In genomic region chr1:172778461-172779455, GRCh38 we compare ENCODE assay signal across 8 cellular contexts.
DNase-seq lines count a peak whose midpoint lies in the region; ATAC-seq and TF ChIP-seq lines count a peak whose summit lies in the region.

No MANE protein-coding gene starts in this region.

- no peak overlapping the region for H3K56ac ChIP-seq in mesendoderm (ENCODE audit: low read length)

- H3K36me3 ChIP-seq in mesendoderm (ENCODE audit: control insufficient read depth, insufficient read depth, low read length), result no peaks in the 10 kb centered on the region

- H2BK5ac ChIP-seq in mesendoderm (ENCODE audit: low read length), result no peak overlapping the region

- H3K9ac ChIP-seq in mesendoderm (ENCODE audit: low read length), result no peak overlapping the region

- H3K4me3 Mint-ChIP-seq in HFFc6, result peak overlapping the region; percentile 33; the same call in 1 of the 2 replicates

- no peak overlapping the region for H3K27ac ChIP-seq in mesendoderm (ENCODE audit: low read depth, low read length)

- no peak overlapping the region for H3K4me2 ChIP-seq in mesendoderm (ENCODE audit: low read length)

- H3K23ac ChIP-seq in mesendoderm (ENCODE audit: low read length), result no peak overlapping the region

- no peak overlapping the region for H4K5ac ChIP-seq in mesendoderm (ENCODE audit: low read length)

- H3K27me3 Mint-ChIP-seq in HFFc6 (ENCODE audit: insufficient read depth), result 0 out of 2 replicates have a peak, but pooled peaks cover 2% of the 10 kb centered on the region

- H3K4ac ChIP-seq in mesendoderm (ENCODE audit: low read depth, low read length), result no peak overlapping the region

- DNase-seq in HFFc6 (no peak), RPMI7951 (ENCODE audit: low read depth) (peak; percentile 20), mesendoderm (peak; percentile 37), HuH-7 (ENCODE audit: low spot score) (no peak), NCI-H69 (lab: John Stamatoyannopoulos, UW) (no peak), NCI-H1436 (lab: John Stamatoyannopoulos, UW) (no peak)

- H3K27ac Mint-ChIP-seq in HFFc6, result no peak overlapping the region

- H3K27me3 ChIP-seq in mesendoderm (ENCODE audit: insufficient read depth, low read length, poor library complexity), result no peaks in the 10 kb centered on the region

- peak; percentile 39 for TF ChIP-seq CTCF in HFFc6 (IDR thresholded peaks at IDR 0.05)

- no peak overlapping the region for H3K4me3 ChIP-seq in mesendoderm (ENCODE audit: low read length)

- no peaks in the 10 kb centered on the region for H3K79me2 ChIP-seq in mesendoderm (ENCODE audit: control insufficient read depth, insufficient read depth, low read length)

- no CpG with 5 or more reads among the region's 7 CpGs for WGBS in mesendoderm (ENCODE audit: extremely low coverage, insufficient coverage, low lambda C conversion rate)

- H3K79me1 ChIP-seq in mesendoderm (ENCODE audit: low read length), result no peaks in the 10 kb centered on the region

- peaks cover 7% of the 10 kb centered on the region for H3K36me3 Mint-ChIP-seq in HFFc6 (ENCODE audit: low read depth)

- no peak overlapping the region for H2BK15ac ChIP-seq in mesendoderm (replicated peaks; ENCODE audit: low read depth)

- TF ChIP-seq POLR2A in GM18505 (IDR thresholded peaks at IDR 0.05; ENCODE audit: borderline replicate concordance, extremely low read depth, insufficient read depth, insufficient read length), result no peak

- peaks cover 12% of the 10 kb centered on the region for H3K9me3 Mint-ChIP-seq in HFFc6

- ATAC-seq in GM18505 (IDR thresholded peaks at IDR 0.05; ENCODE audit: unreplicated experiment) (peak; percentile 59), HG02588 (IDR thresholded peaks at IDR 0.05; ENCODE audit: unreplicated experiment) (no peak)

- H2BK120ac ChIP-seq in mesendoderm (ENCODE audit: low read depth, low read length), result no peak overlapping the region

- peaks cover 12% of the 10 kb centered on the region for H3K4me1 Mint-ChIP-seq in HFFc6 (ENCODE audit: low read depth)

- H3K18ac ChIP-seq in mesendoderm (ENCODE audit: low read length), result no peak overlapping the region

- no peaks in the 10 kb centered on the region for H3K4me1 ChIP-seq in mesendoderm (ENCODE audit: control insufficient read depth, low read depth, low read length)

- no peak overlapping the region for H2AK5ac ChIP-seq in mesendoderm (ENCODE audit: low read length)

- H4K8ac ChIP-seq in mesendoderm (ENCODE audit: low read depth, low read length), result no peak overlapping the region

Comparison
In these comparisons a context has a peak if more than half of its experiments do, and no peak if none do; other contexts are left out.
1. DNase-seq: peak in RPMI7951 (single experiment) and mesendoderm (single experiment); none in HFFc6 (single experiment), HuH-7 (single experiment), NCI-H69 (single experiment) and NCI-H1436 (single experiment).